In genomic region chr17:5815396-5815795, GRCh38 we compare ENCODE assay signal across 5 cellular contexts.
"Had no signal": no experiment of that assay in that cellular context is flagged by ENCODE, and none has a peak within 500 bp of the region (broad histone marks: within the 10 kb centered on the region; RNA-seq: fewer than 3 reads in every experiment).

No MANE protein-coding gene starts in this region.

- H3K4me3 Mint-ChIP-seq: GM23338, HFFc6, IgD-negative memory B cell had no signal

- H2AFZ ChIP-seq: GM23338 had no signal

- H3K36me3 ChIP-seq: HAP-1 had no signal

- H3K27ac ChIP-seq: HL-60 had no signal

- H3K27ac Mint-ChIP-seq: GM23338, HFFc6, IgD-negative memory B cell had no signal

- H3K9me3 ChIP-seq: HAP-1 had no signal

- H3K4me1 ChIP-seq: HAP-1 had no signal

- H3K36me3 Mint-ChIP-seq: IgD-negative memory B cell had no signal

- DNase-seq: HFFc6 had no signal

- H3K4me2 ChIP-seq: GM23338 had no signal

- H3K4me3 ChIP-seq: GM23338, HAP-1 had no signal
